19 cellular contexts compared by ENCODE assay signal in genomic region chr17:6492892-6493674, GRCh38. TPM values are rescaled to one million over a fixed set of nuclear protein-coding genes. Genes with fewer than 3 reads are reported as not detected.
DNase-seq lines count a peak whose midpoint lies in the region; ATAC-seq and TF ChIP-seq lines count a peak whose summit lies in the region.
"Had no signal": no experiment of that assay in that cellular context is flagged by ENCODE, and none has a peak within 500 bp of the region (broad histone marks: within the 10 kb centered on the region; RNA-seq: fewer than 3 reads in every experiment).

No MANE protein-coding gene starts in this region.

- H3K9ac ChIP-seq in Karpas-422 (ENCODE audit: low read length), result no peak overlapping the region
- H3K9ac ChIP-seq: KMS-11 had no signal

- H3K9me2 ChIP-seq in GM23338 (ENCODE audit: insufficient read depth) (peaks cover 5% of the 10 kb centered on the region; the same call in 1 of the 2 replicates), Karpas-422 (replicated peaks; ENCODE audit: insufficient read depth, low read length) (no peaks in the 10 kb centered on the region)

- H3K9me3 Mint-ChIP-seq in GM23338 (no peaks in the 10 kb centered on the region), nephron (no peaks in the 10 kb centered on the region)
- H3K9me3 Mint-ChIP-seq: activated naive CD4-positive, alpha-beta T cell treated with anti-CD3 and anti-CD28 coated beads, Interleukin-2, amount 50 U/mL, for 24 hours; brain had no signal

- H3K4me1 Mint-ChIP-seq in GM23338 (peaks cover 55% of the 10 kb centered on the region), nephron (peaks cover 67% of the 10 kb centered on the region)

- H2AFZ ChIP-seq in GM23338, result no peak overlapping the region
- H2AFZ ChIP-seq in Karpas-422 (ENCODE audit: low read length), result no peak overlapping the region; the same call in 1 of the 2 replicates

- H3K4me3 Mint-ChIP-seq in GM23338 (peak overlapping the region; percentile 39; the same call in 1 of the 3 replicates), nephron (no peak overlapping the region)
- H3K4me3 Mint-ChIP-seq: activated naive CD4-positive, alpha-beta T cell treated with anti-CD3 and anti-CD28 coated beads, Interleukin-2, amount 50 U/mL, for 24 hours; brain had no signal

- H3K36me3 Mint-ChIP-seq in GM23338 (ENCODE audit: low read depth) (peaks cover 3% of the 10 kb centered on the region; the same call in 1 of the 3 replicates), nephron (ENCODE audit: low read depth) (no peaks in the 10 kb centered on the region)
- H3K36me3 Mint-ChIP-seq: activated naive CD4-positive, alpha-beta T cell treated with anti-CD3 and anti-CD28 coated beads, Interleukin-2, amount 50 U/mL, for 24 hours; brain had no signal

- ATAC-seq in GM23338, result no peak
- ATAC-seq in GM18498 (IDR thresholded peaks at IDR 0.05; ENCODE audit: unreplicated experiment), result no peak

- H4K20me1 ChIP-seq in GM23338 (replicated peaks; ENCODE audit: insufficient read depth) (no peaks in the 10 kb centered on the region), Karpas-422 (ENCODE audit: insufficient read depth, low read depth, low read length) (no peaks in the 10 kb centered on the region)

- H3K9me3 ChIP-seq in Karpas-422 (ENCODE audit: low read length) (no peaks in the 10 kb centered on the region), BE2C (no peaks in the 10 kb centered on the region)
- H3K9me3 ChIP-seq: testis had no signal

- H3K27me3 Mint-ChIP-seq in GM23338 (ENCODE audit: insufficient read depth, low read depth, poor library complexity) (peaks cover 18% of the 10 kb centered on the region), nephron (ENCODE audit: low read depth) (peaks cover 6% of the 10 kb centered on the region)
- H3K27me3 Mint-ChIP-seq: activated naive CD4-positive, alpha-beta T cell treated with anti-CD3 and anti-CD28 coated beads, Interleukin-2, amount 50 U/mL, for 24 hours had no signal

- no peaks in the 10 kb centered on the region for H3F3A ChIP-seq in GM23338 (replicated peaks; ENCODE audit: low read depth)

- H3K4me3 ChIP-seq in GM23338, result no peak overlapping the region
- no peak overlapping the region for H3K4me3 ChIP-seq in Karpas-422 (ENCODE audit: low read length)
- no peak overlapping the region for H3K4me3 ChIP-seq in coronary artery
- no peak overlapping the region for H3K4me3 ChIP-seq in BE2C (ENCODE audit: low read depth, low read length)
- H3K4me3 ChIP-seq: testis had no signal

- H3K4me2 ChIP-seq in GM23338 (no peak overlapping the region), Karpas-422 (ENCODE audit: low read depth, low read length, poor library complexity, severe bottlenecking) (no peak overlapping the region)
- H3K4me2 ChIP-seq: KMS-11 had no signal

- H3K4me1 ChIP-seq in GM23338 (ENCODE audit: insufficient read depth) (peaks cover 32% of the 10 kb centered on the region), Karpas-422 (ENCODE audit: low read length) (peaks cover 37% of the 10 kb centered on the region), BE2C (no peaks in the 10 kb centered on the region)

- H3K27me3 ChIP-seq in GM23338 (ENCODE audit: insufficient read depth) (no peaks in the 10 kb centered on the region), Karpas-422 (ENCODE audit: low read length) (no peaks in the 10 kb centered on the region), BE2C (no peaks in the 10 kb centered on the region)
- H3K27me3 ChIP-seq: testis had no signal

- H3K36me3 ChIP-seq in GM23338 (ENCODE audit: insufficient read depth) (no peaks in the 10 kb centered on the region), Karpas-422 (ENCODE audit: insufficient read depth, low read length) (no peaks in the 10 kb centered on the region), BE2C (no peaks in the 10 kb centered on the region)
- H3K36me3 ChIP-seq: WERI-Rb-1 had no signal

- 0 out of 2 replicates have a peak overlapping the region, but pooled peaks have one; percentile 77 for H3K27ac Mint-ChIP-seq in GM23338
- H3K27ac Mint-ChIP-seq in nephron, result peak overlapping the region in 2 of 3 experiments; percentile 53 to 64
- H3K27ac Mint-ChIP-seq: activated naive CD4-positive, alpha-beta T cell treated with anti-CD3 and anti-CD28 coated beads, Interleukin-2, amount 50 U/mL, for 24 hours had no signal

- H3K27ac ChIP-seq in GM23338 (ENCODE audit: low read depth) (no peak overlapping the region), Karpas-422 (ENCODE audit: low read length) (no peak overlapping the region), coronary artery (no peak overlapping the region)
- H3K27ac ChIP-seq: KMS-11, testis, WERI-Rb-1 had no signal

- no peak for TF ChIP-seq CTCF in GM23338 (conservative IDR thresholded peaks at IDR 0.05; ENCODE audit: low read depth in 2 of 2)
- no peak for TF ChIP-seq CTCF in coronary artery (IDR thresholded peaks at IDR 0.05)
- no peak for TF ChIP-seq CTCF in nephron (IDR thresholded peaks at IDR 0.05; ENCODE audit: unreplicated experiment in 3 of 3)
- no peak for TF ChIP-seq CTCF in BE2C (IDR thresholded peaks at IDR 0.05; ENCODE audit: low read depth, low read length)

- peak; percentile 65 for DNase-seq in GM23338 (ENCODE audit: low spot score)
- DNase-seq in Karpas-422, result peak; percentile 74
- DNase-seq in coronary artery (ENCODE audit: low spot score), result peak; percentile 56
- no peak for DNase-seq in BE2C
- no peak for DNase-seq in AG20443 (ENCODE audit: low spot score)
- DNase-seq: NCI-H1105 treated with DMSO at 0.1 percent for 48 hours; stimulated activated CD4-positive, alpha-beta T cell treated with anti-CD3 and anti-CD28 coated beads, Interleukin-4, amount 100 ng/mL, for 1 hour; stimulated activated CD8-positive, alpha-beta memory T cell treated with anti-CD3 and anti-CD28 coated beads, Interleukin-4, amount 100 ng/mL, for 48 hours; T-helper 1 cell; testis; WERI-Rb-1 had no signal

- no peaks in the 10 kb centered on the region for H3K79me2 ChIP-seq in GM23338 (replicated peaks; ENCODE audit: insufficient read depth)
- H3K79me2 ChIP-seq in Karpas-422 (ENCODE audit: low read length), result no peaks in the 10 kb centered on the region

RNA-seq across cellular contexts. Expression of gene PIMREG, which starts 48.8 kb away (rescaled TPM):
- 137 and 144 TPM in 2 replicates for total RNA-seq in GM23338 (2014; rRNA removed; shearing (Covaris generic))
- 81.7 and 87.8 TPM in 2 replicates for polyA plus RNA-seq in GM23338 (2016; fragmentation: Nextera tagmentation; extraction: Ambion mirVana)
- total RNA-seq in Karpas-422 (2014; rRNA removed; shearing (Covaris generic); ENCODE audit: low replicate concordance), result not detected in 2 replicates
- polyA plus RNA-seq in BE2C (2012; ENCODE audit: insufficient read depth, insufficient read length, low read depth), result 5.6 TPM

RNA-seq across cellular contexts. Expression of gene AIPL1, which starts 58.2 kb away (rescaled TPM):
- 0.17 and 0.43 TPM in 2 replicates for total RNA-seq in GM23338 (2014; rRNA removed; shearing (Covaris generic))
- 0.24 and 0.30 TPM in 2 replicates for polyA plus RNA-seq in GM23338 (2016; fragmentation: Nextera tagmentation; extraction: Ambion mirVana)
- not detected in 2 replicates for total RNA-seq in Karpas-422 (2014; rRNA removed; shearing (Covaris generic); ENCODE audit: low replicate concordance)
- not detected for polyA plus RNA-seq in BE2C (2012; ENCODE audit: insufficient read depth, insufficient read length, low read depth)
- total RNA-seq: fibroblast of lung, osteoblast had no signal
- polyA plus RNA-seq: BJ had no signal

Comparison
In these comparisons a context has a peak if more than half of its experiments do, and no peak if none do; other contexts are left out.
1. DNase-seq: peak in GM23338 (single experiment), Karpas-422 (single experiment) and coronary artery (single experiment); none in BE2C (single experiment) and AG20443 (single experiment).
2. RNA of gene PIMREG, which starts 48.8 kb away (total RNA-seq): 137 to 144 TPM in GM23338; not detected in Karpas-422; every median in the first group is over 100 times any median in the second.